In the genomic region with DNA sequence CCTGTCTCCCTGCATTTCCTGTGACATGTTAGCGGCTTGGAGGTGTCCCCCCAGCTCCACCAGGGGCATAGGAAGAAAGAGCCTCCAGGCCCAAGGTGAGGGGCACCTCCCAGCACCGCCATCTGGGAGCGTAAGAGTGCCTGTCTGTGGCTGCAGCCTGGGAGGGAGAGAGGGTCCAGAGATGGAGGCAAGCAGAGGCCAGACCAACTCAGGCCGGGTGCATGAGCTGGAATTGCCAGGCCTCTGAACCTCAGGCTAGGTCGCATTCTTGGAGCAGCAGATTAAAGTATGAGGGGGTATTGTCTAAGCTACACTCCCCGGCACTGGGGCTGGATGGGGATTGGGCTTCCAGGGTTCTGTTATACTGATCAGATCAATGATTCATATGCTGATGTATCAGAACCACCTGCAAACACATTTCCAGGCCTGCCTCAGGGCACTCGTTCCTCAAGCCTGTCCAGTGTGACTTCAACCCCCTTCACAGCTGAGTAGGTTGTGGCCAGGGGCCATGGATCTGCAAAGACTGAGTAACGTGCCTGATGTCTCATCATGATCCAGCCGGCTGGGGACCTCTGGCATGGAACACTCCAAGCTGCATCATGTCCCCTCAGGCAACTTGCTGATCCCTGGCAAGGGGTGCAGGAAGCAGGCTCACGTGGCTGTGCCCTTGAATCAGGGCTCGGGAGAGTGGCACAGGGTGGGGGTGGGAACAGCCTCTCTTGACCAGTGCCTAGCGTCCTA, we compare ENCODE assay signal across 10 cellular contexts.
DNase-seq lines count a peak whose midpoint lies in the region; ATAC-seq and TF ChIP-seq lines count a peak whose summit lies in the region.
"Had no signal": no experiment of that assay in that cellular context is flagged by ENCODE, and none has a peak within 500 bp of the region (broad histone marks: within the 10 kb centered on the region; RNA-seq: fewer than 3 reads in every experiment).

No MANE protein-coding gene starts in this region.

- H2AK5ac ChIP-seq in IMR-90 (ENCODE audit: low read depth, low read length) = peak overlapping the region; percentile 100
- H2AK5ac ChIP-seq in mesendoderm (ENCODE audit: low read length) = no peak overlapping the region

- H2AFZ ChIP-seq in IMR-90 (replicated peaks; ENCODE audit: low read length, poor library complexity) (peak overlapping the region; percentile 83), mammary epithelial cell (ENCODE audit: low read depth, low read length) (peak overlapping the region; percentile 70)

- in situ Hi-C loops in IMR-90 (cut with MboI; ENCODE audit: low sequenced_read_pairs) = no loop called here
- in situ Hi-C loops in mammary epithelial cell (cut with MboI; ENCODE audit: low sequenced_read_pairs in 2 of 2) = no loop called here

- no peak for TF ChIP-seq RAD21 in IMR-90 (IDR thresholded peaks at IDR 0.05; ENCODE audit: low read length)

- TF ChIP-seq CTCF in IMR-90 (conservative IDR thresholded peaks at IDR 0.05; ENCODE audit: low read depth, low read length) = no peak
- TF ChIP-seq CTCF in mammary epithelial cell (conservative IDR thresholded peaks at IDR 0.05 in 1 of 2, IDR thresholded peaks at IDR 0.05 in 1 of 2; ENCODE audit: extremely low read depth in 1 of 2, insufficient read depth in 1 of 2, low read depth in 1 of 2, low read length in 2 of 2) = no peak

- H3K79me1 ChIP-seq in IMR-90 (ENCODE audit: low read depth in 1 of 2, low read length in 2 of 2) = no peaks in the 10 kb centered on the region; a peak in 1 of 4 replicates
- no peaks in the 10 kb centered on the region for H3K79me1 ChIP-seq in mesendoderm (ENCODE audit: low read length)

- H3K9me3 ChIP-seq in BLaER1 treated with 17β-estradiol and CSF1 and Interleukin-3, amounts not matched to agents 10 nM and 100 nM (replicated peaks in 1 of 11) = peaks cover 7 to 15% (median 11%) of the 10 kb centered on the region in 11 experiments
- H3K9me3 ChIP-seq in IMR-90 (ENCODE audit: control insufficient read depth, insufficient read depth, low read length) (no peaks in the 10 kb centered on the region), mammary epithelial cell (replicated peaks; ENCODE audit: insufficient read depth, low read length) (peaks cover 9% of the 10 kb centered on the region)

- dilution Hi-C loops in IMR-90 (cut with HindIII; ENCODE audit: low sequenced_read_pairs, unreplicated experiment) (no loop called here), mammary epithelial cell (cut with HindIII; ENCODE audit: low sequenced_read_pairs) (no loop called here)

- peak overlapping the region; percentile 94 for H2BK20ac ChIP-seq in IMR-90 (ENCODE audit: low read depth, low read length)

- H3K4me2 ChIP-seq in BLaER1 treated with 17β-estradiol and CSF1 and Interleukin-3, amounts not matched to agents 10 nM and 100 nM = peak overlapping the region; percentile 75 to 98 (median 92)
- no peak overlapping the region for H3K4me2 ChIP-seq in IMR-90 (ENCODE audit: low read depth, low read length)
- H3K4me2 ChIP-seq in mammary epithelial cell (ENCODE audit: insufficient read depth, low read depth, low read length) = peak overlapping the region; percentile 37
- H3K4me2 ChIP-seq in mesendoderm (ENCODE audit: low read length) = no peak overlapping the region

- CTCF ChIA-PET in IMR-90 (lab: Yijun Ruan, JAX) (interaction anchor here (1.0 kb wide), 2 partner anchors 15 to 21 kb away, joined by 3 read pairs; no protein-coding TSS in a partner anchor), mammary epithelial cell (lab: Charles Lee; ENCODE audit: low non-redundant PET) (no interaction called here)

- peak overlapping the region; percentile 95 for H3K4ac ChIP-seq in IMR-90 (ENCODE audit: low read depth, low read length)
- H3K4ac ChIP-seq in mesendoderm (ENCODE audit: low read depth, low read length) = peak overlapping the region; percentile 1

- POLR2A ChIA-PET in IMR-90 (lab: Charles Lee; ENCODE audit: unreplicated experiment) = no interaction called here

- peaks cover 24% of the 10 kb centered on the region for H3K9me1 ChIP-seq in IMR-90 (ENCODE audit: insufficient read depth, low read length)

- DNase-seq in IMR-90 (peak; percentile 85), mammary epithelial cell (peak; percentile 97), mesendoderm (no peak), NCI-H524 (lab: John Stamatoyannopoulos, UW) (no peak), cerebellar cortex (ENCODE audit: low spot score) (no peak)
- DNase-seq: GDM1; NK-92 treated with Interleukin-12 subunit alpha and Interleukin-12 subunit beta, amount 100 ng/mL, for 24 hours had no signal

- 0 out of 2 replicates have a peak, but pooled peaks have one; percentile 4 for ATAC-seq in IMR-90 (ENCODE audit: low read depth)
- no peak for ATAC-seq in GM19455 (IDR thresholded peaks at IDR 0.05; ENCODE audit: unreplicated experiment)
- no peak for ATAC-seq in GM21723 (IDR thresholded peaks at IDR 0.05; ENCODE audit: unreplicated experiment)

- peak overlapping the region in 1 of 2 experiments; percentile 81; a peak in 1 of 4 replicates for H4K8ac ChIP-seq in IMR-90 (ENCODE audit: low read depth in 2 of 2, low read length in 2 of 2)
- H4K8ac ChIP-seq in mesendoderm (ENCODE audit: low read depth, low read length) = no peak overlapping the region

- H4K5ac ChIP-seq in IMR-90 (ENCODE audit: low read depth, low read length) (peak overlapping the region; percentile 23; the same call in 1 of the 2 replicates), mesendoderm (ENCODE audit: low read length) (no peak overlapping the region)

- peak overlapping the region; percentile 97 for H4K91ac ChIP-seq in IMR-90 (ENCODE audit: insufficient read depth, low read depth, low read length)

- peak overlapping the region in 6 of 11 experiments; percentile 67 to 80 (median 74); a peak in 9 of 22 replicates for H3K27ac ChIP-seq in BLaER1 treated with 17β-estradiol and CSF1 and Interleukin-3, amounts not matched to agents 10 nM and 100 nM
- H3K27ac ChIP-seq in IMR-90 (ENCODE audit: insufficient read depth, low read length) (no peak overlapping the region; the same call in 1 of the 2 replicates), mammary epithelial cell (ENCODE audit: insufficient read depth, low read depth, low read length) (peak overlapping the region; percentile 88), mesendoderm (ENCODE audit: low read depth, low read length) (no peak overlapping the region)

- H3K23ac ChIP-seq in IMR-90 (ENCODE audit: low read depth, low read length) (0 out of 2 replicates have a peak overlapping the region, but pooled peaks have one; percentile 5), mesendoderm (ENCODE audit: low read length) (no peak overlapping the region)

- peaks cover 0 to 4% (median 0%) of the 10 kb centered on the region in 11 experiments; a peak in 2 of 22 replicates for H4K20me1 ChIP-seq in BLaER1 treated with 17β-estradiol and CSF1 and Interleukin-3, amounts not matched to agents 10 nM and 100 nM
- H4K20me1 ChIP-seq in IMR-90 (ENCODE audit: insufficient read depth, low read length) = no peaks in the 10 kb centered on the region
- no peaks in the 10 kb centered on the region for H4K20me1 ChIP-seq in mammary epithelial cell (ENCODE audit: insufficient read depth, low read length)

- H2BK5ac ChIP-seq in IMR-90 (ENCODE audit: low read depth, low read length, poor library complexity, severe bottlenecking) = peak overlapping the region; percentile 81
- no peak overlapping the region for H2BK5ac ChIP-seq in mesendoderm (ENCODE audit: low read length)

- H3K18ac ChIP-seq in IMR-90 (ENCODE audit: low read depth, low read length) (peak overlapping the region; percentile 25), mesendoderm (ENCODE audit: low read length) (peak overlapping the region; percentile 0)

- no peaks in the 10 kb centered on the region for H3K27me3 ChIP-seq in BLaER1 treated with 17β-estradiol and CSF1 and Interleukin-3, amounts not matched to agents 10 nM and 100 nM
- H3K27me3 ChIP-seq in IMR-90 (ENCODE audit: control insufficient read depth, insufficient read depth, low read length) = no peaks in the 10 kb centered on the region
- H3K27me3 ChIP-seq in mammary epithelial cell (ENCODE audit: insufficient read depth, low read length) = no peaks in the 10 kb centered on the region
- no peaks in the 10 kb centered on the region for H3K27me3 ChIP-seq in mesendoderm (ENCODE audit: insufficient read depth, low read length, poor library complexity)

- H2AK9ac ChIP-seq in IMR-90 (replicated peaks; ENCODE audit: low read depth, low read length, poor library complexity) = peak overlapping the region; percentile 94

- peaks cover 57 to 94% (median 87%) of the 10 kb centered on the region in 10 experiments for H3K4me1 ChIP-seq in BLaER1 treated with 17β-estradiol and CSF1 and Interleukin-3, amounts not matched to agents 10 nM and 100 nM
- H3K4me1 ChIP-seq in IMR-90 (ENCODE audit: control insufficient read depth, insufficient read depth, low read length) (peaks cover 33% of the 10 kb centered on the region), mammary epithelial cell (ENCODE audit: insufficient read depth, low read length) (peaks cover 32% of the 10 kb centered on the region), mesendoderm (ENCODE audit: control insufficient read depth, low read depth, low read length) (peaks cover 2% of the 10 kb centered on the region)

- H3K36me3 ChIP-seq in BLaER1 treated with 17β-estradiol and CSF1 and Interleukin-3, amounts not matched to agents 10 nM and 100 nM = no peaks in the 10 kb centered on the region
- H3K36me3 ChIP-seq in IMR-90 (ENCODE audit: control insufficient read depth, insufficient read depth, low read length) (no peaks in the 10 kb centered on the region), mammary epithelial cell (ENCODE audit: insufficient read depth, low read length) (no peaks in the 10 kb centered on the region), mesendoderm (ENCODE audit: control insufficient read depth, insufficient read depth, low read length) (no peaks in the 10 kb centered on the region)

- H2BK120ac ChIP-seq in IMR-90 (ENCODE audit: low read depth, low read length) = peak overlapping the region; percentile 97
- peak overlapping the region; percentile 1 for H2BK120ac ChIP-seq in mesendoderm (ENCODE audit: low read depth, low read length)

- no TSS peak for BruUV-seq in IMR-90 (replicated peaks; lab: Mats Ljungman, UMichigan)
- BruUV-seq in mammary epithelial cell (replicated peaks; lab: Mats Ljungman, UMichigan) = no TSS peak

- H3K56ac ChIP-seq in IMR-90 (ENCODE audit: extremely low read depth, insufficient read depth, low read length) (no peak overlapping the region), mesendoderm (ENCODE audit: low read length) (no peak overlapping the region)

- H3K4me3 ChIP-seq in BLaER1 treated with 17β-estradiol and CSF1 and Interleukin-3, amounts not matched to agents 10 nM and 100 nM = peak overlapping the region in 3 of 10 experiments; percentile 17 to 46 (median 23); a peak in 4 of 20 replicates
- H3K4me3 ChIP-seq in IMR-90 (ENCODE audit: insufficient read depth, low read depth, low read length) = no peak overlapping the region
- H3K4me3 ChIP-seq in mammary epithelial cell (replicated peaks in 1 of 3; ENCODE audit: insufficient read depth in 1 of 3, low read depth in 2 of 3, low read length in 3 of 3) = no peak overlapping the region
- H3K4me3 ChIP-seq in mesendoderm (ENCODE audit: low read length) = no peak overlapping the region

- TF ChIP-seq POLR2A in IMR-90 (IDR thresholded peaks at IDR 0.05; ENCODE audit: low read depth, low read length) = no peak

- 56% methylated on average over 4 of the region's 12 CpGs; no CpG with 5 or more reads in 1 of the 2 experiments for WGBS in IMR-90 (ENCODE audit: extremely low coverage in 2 of 2, insufficient read length in 1 of 2), 2 experiments
- WGBS in mammary epithelial cell (ENCODE audit: low coverage, missing lambda C conversion rate) = 35% methylated on average over 9 of the region's 12 CpGs
- WGBS in mesendoderm (ENCODE audit: extremely low coverage, insufficient coverage, low lambda C conversion rate) = no CpG with 5 or more reads among the region's 12 CpGs

- H3K14ac ChIP-seq in IMR-90 (replicated peaks; ENCODE audit: low read depth, low read length) = peak overlapping the region; percentile 81

- peak overlapping the region; percentile 88; the same call in 2 of the 3 replicates for H2BK15ac ChIP-seq in IMR-90 (ENCODE audit: low read depth, low read length)
- H2BK15ac ChIP-seq in mesendoderm (replicated peaks; ENCODE audit: low read depth) = no peak overlapping the region

- intact Hi-C loops in IMR-90 (cut with micrococcal nuclease) = no loop called here
- intact Hi-C loops in mammary epithelial cell (cut with micrococcal nuclease) = loop anchor here (1.0 kb wide), 2 partner anchors 36 to 62 kb away; no protein-coding TSS in a partner anchor

- H3K79me2 ChIP-seq in mammary epithelial cell (ENCODE audit: insufficient read depth, low read length) = no peaks in the 10 kb centered on the region
- H3K79me2 ChIP-seq in mesendoderm (ENCODE audit: control insufficient read depth, insufficient read depth, low read length) = no peaks in the 10 kb centered on the region

- H3K9ac ChIP-seq in BLaER1 treated with 17β-estradiol and CSF1 and Interleukin-3, amounts not matched to agents 10 nM and 100 nM = 0 out of 22 replicates have a peak overlapping the region, but pooled peaks of 1 of the 11 experiments have one; percentile 12
- H3K9ac ChIP-seq in IMR-90 (ENCODE audit: low read depth, low read length) (no peak overlapping the region), mammary epithelial cell (ENCODE audit: insufficient read depth, low read length) (no peak overlapping the region), mesendoderm (ENCODE audit: low read length) (no peak overlapping the region)

Comparison
In these comparisons a context has a peak if more than half of its experiments do, and no peak if none do; other contexts are left out.
1. H3K27ac ChIP-seq: peak in BLaER1 treated with 17β-estradiol and CSF1 and Interleukin-3, amounts not matched to agents 10 nM and 100 nM (6 of 11) and mammary epithelial cell (single experiment); none in IMR-90 (single experiment) and mesendoderm (single experiment).
2. H3K4me2 ChIP-seq: peak in BLaER1 treated with 17β-estradiol and CSF1 and Interleukin-3, amounts not matched to agents 10 nM and 100 nM (11 of 11) and mammary epithelial cell (single experiment); none in IMR-90 (single experiment) and mesendoderm (single experiment).
3. DNase-seq: peak in IMR-90 (single experiment) and mammary epithelial cell (single experiment); none in mesendoderm (single experiment), NCI-H524 (0 of 2) and cerebellar cortex (single experiment).